In the genomic region with DNA sequence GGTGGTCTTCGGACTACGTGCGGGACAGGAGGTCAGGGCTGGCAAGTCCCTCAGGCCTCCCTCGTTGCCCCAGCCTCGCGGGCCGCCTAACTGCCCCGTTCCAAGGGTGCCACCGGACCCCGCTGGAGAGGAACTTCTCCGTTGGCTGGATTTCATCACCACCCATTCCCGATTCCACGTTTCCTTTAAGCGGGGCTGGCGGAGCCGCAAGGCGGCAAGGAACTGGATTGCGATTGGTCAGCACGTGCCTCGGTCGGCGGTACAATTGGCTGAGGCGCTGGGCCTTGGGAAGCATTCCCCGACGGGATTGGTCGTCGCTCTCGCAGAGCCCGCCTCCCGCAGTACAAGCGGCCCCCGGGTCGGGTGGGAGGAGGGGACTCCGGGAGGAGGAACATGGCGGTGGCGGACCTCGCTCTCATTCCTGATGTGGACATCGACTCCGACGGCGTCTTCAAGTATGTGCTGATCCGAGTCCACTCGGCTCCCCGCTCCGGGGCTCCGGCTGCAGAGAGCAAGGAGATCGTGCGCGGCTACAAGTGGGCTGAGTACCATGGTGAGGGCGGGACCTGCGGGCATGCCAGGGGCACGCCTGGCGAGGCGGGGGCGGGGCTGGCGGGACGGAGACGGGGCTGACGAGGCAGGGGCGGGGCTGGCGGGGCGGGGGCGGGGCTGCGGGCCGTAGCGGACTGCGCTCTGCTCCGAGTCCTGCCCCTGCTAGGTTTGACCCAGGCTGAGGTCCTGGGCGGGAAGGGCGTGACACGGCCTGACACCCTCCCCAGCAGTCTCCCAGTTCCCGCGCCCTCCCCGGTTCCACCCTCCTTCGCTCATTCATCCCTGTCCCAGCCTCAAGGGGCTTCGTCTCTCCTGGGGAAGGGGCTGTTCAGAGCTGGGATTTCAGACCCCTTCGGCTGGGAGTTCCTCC, we compare ENCODE assay signal across 1 cellular context.
TF ChIP-seq lines count a peak whose summit lies in the region.

TSS of gene PHPT1 (plus strand) at position 372 of the 922 bp plus-strand sequence. CDS start at position 394, 22 bp downstream.

TF ChIP-seq in liver, 16 proteins besides CTCF, POLR2A, EP300 and RAD21 (continued from another document):
- TF ChIP-seq, protein P1, sequence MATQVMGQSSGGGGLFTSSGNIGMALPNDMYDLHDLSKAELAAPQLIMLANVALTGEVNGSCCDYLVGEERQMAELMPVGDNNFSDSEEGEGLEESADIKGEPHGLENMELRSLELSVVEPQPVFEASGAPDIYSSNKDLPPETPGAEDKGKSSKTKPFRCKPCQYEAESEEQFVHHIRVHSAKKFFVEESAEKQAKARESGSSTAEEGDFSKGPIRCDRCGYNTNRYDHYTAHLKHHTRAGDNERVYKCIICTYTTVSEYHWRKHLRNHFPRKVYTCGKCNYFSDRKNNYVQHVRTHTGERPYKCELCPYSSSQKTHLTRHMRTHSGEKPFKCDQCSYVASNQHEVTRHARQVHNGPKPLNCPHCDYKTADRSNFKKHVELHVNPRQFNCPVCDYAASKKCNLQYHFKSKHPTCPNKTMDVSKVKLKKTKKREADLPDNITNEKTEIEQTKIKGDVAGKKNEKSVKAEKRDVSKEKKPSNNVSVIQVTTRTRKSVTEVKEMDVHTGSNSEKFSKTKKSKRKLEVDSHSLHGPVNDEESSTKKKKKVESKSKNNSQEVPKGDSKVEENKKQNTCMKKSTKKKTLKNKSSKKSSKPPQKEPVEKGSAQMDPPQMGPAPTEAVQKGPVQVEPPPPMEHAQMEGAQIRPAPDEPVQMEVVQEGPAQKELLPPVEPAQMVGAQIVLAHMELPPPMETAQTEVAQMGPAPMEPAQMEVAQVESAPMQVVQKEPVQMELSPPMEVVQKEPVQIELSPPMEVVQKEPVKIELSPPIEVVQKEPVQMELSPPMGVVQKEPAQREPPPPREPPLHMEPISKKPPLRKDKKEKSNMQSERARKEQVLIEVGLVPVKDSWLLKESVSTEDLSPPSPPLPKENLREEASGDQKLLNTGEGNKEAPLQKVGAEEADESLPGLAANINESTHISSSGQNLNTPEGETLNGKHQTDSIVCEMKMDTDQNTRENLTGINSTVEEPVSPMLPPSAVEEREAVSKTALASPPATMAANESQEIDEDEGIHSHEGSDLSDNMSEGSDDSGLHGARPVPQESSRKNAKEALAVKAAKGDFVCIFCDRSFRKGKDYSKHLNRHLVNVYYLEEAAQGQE (IDR thresholded peaks at IDR 0.05): no peak
- no peak for TF ChIP-seq ZBTB33 (IDR thresholded peaks at IDR 0.05)
- TF ChIP-seq SP1 (IDR thresholded peaks at IDR 0.05): peak; percentile 99
- TF ChIP-seq GABPA (IDR thresholded peaks at IDR 0.05 in 1 of 2, conservative IDR thresholded peaks at IDR 0.05 in 1 of 2): peak in 1 of 2 donors; percentile 53
- no peak for TF ChIP-seq FOXA2 (IDR thresholded peaks at IDR 0.05)
- peak; percentile 94 for TF ChIP-seq YY1 (IDR thresholded peaks at IDR 0.05)
- no peak for TF ChIP-seq HNF4G (IDR thresholded peaks at IDR 0.05)
- TF ChIP-seq NR2F2 (IDR thresholded peaks at IDR 0.05): no peak
- peak; percentile 11 to 34 for TF ChIP-seq RXRA (IDR thresholded peaks at IDR 0.05)
